11 cellular contexts compared by ENCODE assay signal in genomic region chrX:48833531-48834138, GRCh38. TPM values are rescaled to one million over a fixed set of nuclear protein-coding genes. Genes with fewer than 3 reads are reported as not detected.
DNase-seq lines count a peak whose midpoint lies in the region; FAIRE-seq and TF ChIP-seq lines count a peak whose summit lies in the region.
"Had no signal": no experiment of that assay in that cellular context is flagged by ENCODE, and none has a peak within 500 bp of the region (broad histone marks: within the 10 kb centered on the region; RNA-seq: fewer than 3 reads in every experiment).

No MANE protein-coding gene starts in this region.

- H3K27ac ChIP-seq in C4-2B: no peak overlapping the region

- no peak for TF ChIP-seq POLR2A in GM12891 (IDR thresholded peaks at IDR 0.05; ENCODE audit: low read depth, low read length)

- DNase-seq in GM12891 (ENCODE audit: insufficient read length, low spot score) (no peak), SK-N-DZ (ENCODE audit: low spot score) (peak; percentile 5), HCEC 1CT (no peak), DMS 273 treated with DMSO at 0.1 percent for 48 hours (lab: John Stamatoyannopoulos, UW) (no peak), GM03348 (ENCODE audit: low spot score) (no peak)
- DNase-seq in activated effector memory CD4-positive, alpha-beta T cell treated with anti-CD3 and anti-CD28 coated beads, Interleukin-2, amount 50 U/mL, for 16 hours: no peak
- DNase-seq: activated CD4-positive, CD25-positive, alpha-beta regulatory T cell; KG1; stimulated activated CD8-positive, alpha-beta memory T cell treated with anti-CD3 and anti-CD28 coated beads, Interleukin-4, amount 100 ng/mL, for 48 hours had no signal

- TF ChIP-seq CTCF in C4-2B (conservative IDR thresholded peaks at IDR 0.05): 0 out of 2 replicates have a peak, but pooled peaks have one; percentile 8

- FAIRE-seq in GM12891 (lab: Jason Lieb, UNC) (peak; percentile 23), islet of Langerhans (lab: Jason Lieb, UNC) (peak; percentile 97)

TF ChIP-seq in GM12891, 5 proteins besides CTCF, POLR2A, EP300 and RAD21:
- TF ChIP-seq SPI1 (IDR thresholded peaks at IDR 0.05; ENCODE audit: low read depth, low read length): no peak
- no peak for TF ChIP-seq POLR2AphosphoS5 (IDR thresholded peaks at IDR 0.05; ENCODE audit: low read depth, low read length)
- TF ChIP-seq PAX5 (IDR thresholded peaks at IDR 0.05; ENCODE audit: insufficient read depth, low read length, severe bottlenecking): no peak
- no peak for TF ChIP-seq POU2F2 (IDR thresholded peaks at IDR 0.05; ENCODE audit: low read depth, low read length)
- TF ChIP-seq TAF1 (IDR thresholded peaks at IDR 0.05; ENCODE audit: low read depth, low read length): no peak

RNA-seq across cellular contexts. Expression of gene PCSK1N, which starts 1.8 kb away (rescaled TPM):
- 0.09 TPM for polyA plus RNA-seq in GM12891 (2012; ENCODE audit: low read depth, missing spikeins)
- polyA plus RNA-seq in SK-N-DZ (2014; cell fraction: cytosol; rRNA removed): 65.2 and 80.9 TPM in 2 replicates
- 28.7 and 37.3 TPM in 2 replicates for polyA plus RNA-seq in SK-N-DZ (2014; cell fraction: nucleus; rRNA removed)

RNA-seq across cellular contexts. Expression of gene ERAS, which starts 7.3 kb away (rescaled TPM):
- 0.06 TPM for polyA plus RNA-seq in GM12891 (2012; ENCODE audit: low read depth, missing spikeins)
- 0.32 TPM in 1 of 2 replicates, not detected in the other for polyA plus RNA-seq in SK-N-DZ (2014; cell fraction: cytosol; rRNA removed)
- polyA plus RNA-seq in SK-N-DZ (2014; cell fraction: nucleus; rRNA removed): 3.2 and 5.2 TPM in 2 replicates

RNA-seq across cellular contexts. Expression of gene HDAC6, which starts 31.8 kb away (rescaled TPM):
- polyA plus RNA-seq in GM12891 (2012; ENCODE audit: low read depth, missing spikeins): 31.0 TPM
- 47.6 and 57.1 TPM in 2 replicates for polyA plus RNA-seq in SK-N-DZ (2014; cell fraction: cytosol; rRNA removed)
- polyA plus RNA-seq in SK-N-DZ (2014; cell fraction: nucleus; rRNA removed): 393 and 450 TPM in 2 replicates

RNA-seq across cellular contexts. Expression of gene GATA1, which starts 47.2 kb away (rescaled TPM):
- not detected for polyA plus RNA-seq in GM12891 (2012; ENCODE audit: low read depth, missing spikeins)
- not detected in 2 replicates for polyA plus RNA-seq in SK-N-DZ (2014; cell fraction: cytosol; rRNA removed)
- not detected in 2 replicates for polyA plus RNA-seq in SK-N-DZ (2014; cell fraction: nucleus; rRNA removed)
